1 cellular context compared by ENCODE assay signal in genomic region chr2:206085742-206086445, GRCh38.
A peak's percentile ranks its signal among the peaks of the same experiment; 100 is the strongest.
TF ChIP-seq lines count a peak whose summit lies in the region.

Gene INO80D, minus strand, starts transcription at chr2:206086174. Its CDS starts 23,158 bp downstream, at chr2:206063016.

TF ChIP-seq in HepG2, 621 proteins besides CTCF, POLR2A, EP300 and RAD21 (continued from another document and continues in another):
- TF ChIP-seq, protein P1, sequence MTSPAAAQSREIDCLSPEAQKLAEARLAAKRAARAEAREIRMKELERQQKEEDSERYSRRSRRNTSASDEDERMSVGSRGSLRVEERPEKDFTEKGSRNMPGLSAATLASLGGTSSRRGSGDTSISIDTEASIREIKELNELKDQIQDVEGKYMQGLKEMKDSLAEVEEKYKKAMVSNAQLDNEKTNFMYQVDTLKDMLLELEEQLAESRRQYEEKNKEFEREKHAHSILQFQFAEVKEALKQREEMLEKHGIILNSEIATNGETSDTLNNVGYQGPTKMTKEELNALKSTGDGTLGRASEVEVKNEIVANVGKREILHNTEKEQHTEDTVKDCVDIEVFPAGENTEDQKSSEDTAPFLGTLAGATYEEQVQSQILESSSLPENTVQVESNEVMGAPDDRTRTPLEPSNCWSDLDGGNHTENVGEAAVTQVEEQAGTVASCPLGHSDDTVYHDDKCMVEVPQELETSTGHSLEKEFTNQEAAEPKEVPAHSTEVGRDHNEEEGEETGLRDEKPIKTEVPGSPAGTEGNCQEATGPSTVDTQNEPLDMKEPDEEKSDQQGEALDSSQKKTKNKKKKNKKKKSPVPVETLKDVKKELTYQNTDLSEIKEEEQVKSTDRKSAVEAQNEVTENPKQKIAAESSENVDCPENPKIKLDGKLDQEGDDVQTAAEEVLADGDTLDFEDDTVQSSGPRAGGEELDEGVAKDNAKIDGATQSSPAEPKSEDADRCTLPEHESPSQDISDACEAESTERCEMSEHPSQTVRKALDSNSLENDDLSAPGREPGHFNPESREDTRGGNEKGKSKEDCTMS (CRISPR knock-in tag; conservative IDR thresholded peaks at IDR 0.05): no peak
- no peak for TF ChIP-seq ZNF180 (CRISPR knock-in tag; IDR thresholded peaks at IDR 0.05; ENCODE audit: borderline replicate concordance, low read depth)
- TF ChIP-seq ZNF839 (CRISPR knock-in tag; IDR thresholded peaks at IDR 0.05; ENCODE audit: borderline replicate concordance): no peak
- TF ChIP-seq MXD1 (CRISPR knock-in tag; IDR thresholded peaks at IDR 0.05): no peak
- TF ChIP-seq, protein P2, sequence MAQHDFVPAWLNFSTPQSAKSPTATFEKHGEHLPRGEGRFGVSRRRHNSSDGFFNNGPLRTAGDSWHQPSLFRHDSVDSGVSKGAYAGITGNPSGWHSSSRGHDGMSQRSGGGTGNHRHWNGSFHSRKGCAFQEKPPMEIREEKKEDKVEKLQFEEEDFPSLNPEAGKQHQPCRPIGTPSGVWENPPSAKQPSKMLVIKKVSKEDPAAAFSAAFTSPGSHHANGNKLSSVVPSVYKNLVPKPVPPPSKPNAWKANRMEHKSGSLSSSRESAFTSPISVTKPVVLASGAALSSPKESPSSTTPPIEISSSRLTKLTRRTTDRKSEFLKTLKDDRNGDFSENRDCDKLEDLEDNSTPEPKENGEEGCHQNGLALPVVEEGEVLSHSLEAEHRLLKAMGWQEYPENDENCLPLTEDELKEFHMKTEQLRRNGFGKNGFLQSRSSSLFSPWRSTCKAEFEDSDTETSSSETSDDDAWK (CRISPR knock-in tag; IDR thresholded peaks at IDR 0.05): no peak
- no peak for TF ChIP-seq NR0B2 (CRISPR knock-in tag; IDR thresholded peaks at IDR 0.05)
- no peak for TF ChIP-seq ZNF20 (CRISPR knock-in tag; IDR thresholded peaks at IDR 0.05)
- TF ChIP-seq MBD4 (IDR thresholded peaks at IDR 0.05; ENCODE audit: borderline replicate concordance, low read length): no peak
- TF ChIP-seq IRF1 (CRISPR knock-in tag; IDR thresholded peaks at IDR 0.05; ENCODE audit: low read depth): 0 out of 2 replicates have a peak, but pooled peaks have one; percentile 38
- no peak for TF ChIP-seq NR2F6 (IDR thresholded peaks at IDR 0.05)
- no peak; the same call in 1 of the 2 replicates for TF ChIP-seq NR2F6 (CRISPR knock-in tag; IDR thresholded peaks at IDR 0.05)
- no peak for TF ChIP-seq ZSCAN22 (CRISPR knock-in tag; IDR thresholded peaks at IDR 0.05)
- TF ChIP-seq ZSCAN12 (CRISPR knock-in tag; IDR thresholded peaks at IDR 0.05): no peak
- TF ChIP-seq DR1 (CRISPR knock-in tag; IDR thresholded peaks at IDR 0.05): no peak; the same call in 1 of the 2 replicates
- TF ChIP-seq, protein P3, sequence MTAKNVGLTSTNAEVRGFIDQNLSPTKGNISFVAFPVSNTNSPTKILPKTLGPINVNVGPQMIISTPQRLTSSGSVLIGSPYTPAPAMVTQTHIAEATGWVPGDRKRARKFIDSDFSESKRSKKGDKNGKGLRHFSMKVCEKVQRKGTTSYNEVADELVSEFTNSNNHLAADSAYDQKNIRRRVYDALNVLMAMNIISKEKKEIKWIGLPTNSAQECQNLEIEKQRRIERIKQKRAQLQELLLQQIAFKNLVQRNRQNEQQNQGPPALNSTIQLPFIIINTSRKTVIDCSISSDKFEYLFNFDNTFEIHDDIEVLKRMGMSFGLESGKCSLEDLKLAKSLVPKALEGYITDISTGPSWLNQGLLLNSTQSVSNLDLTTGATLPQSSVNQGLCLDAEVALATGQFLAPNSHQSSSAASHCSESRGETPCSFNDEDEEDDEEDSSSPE (CRISPR knock-in tag; IDR thresholded peaks at IDR 0.05): no peak; the same call in 1 of the 2 replicates
- TF ChIP-seq GLI4 (CRISPR knock-in tag; IDR thresholded peaks at IDR 0.05; ENCODE audit: borderline replicate concordance): no peak
- TF ChIP-seq MAZ (IDR thresholded peaks at IDR 0.05; ENCODE audit: borderline replicate concordance, low read depth, low read length): no peak
- peak; percentile 58; the same call in 1 of the 2 replicates for TF ChIP-seq MAZ (CRISPR knock-in tag; IDR thresholded peaks at IDR 0.05; ENCODE audit: low read depth)
- TF ChIP-seq ZNF660 (CRISPR knock-in tag; IDR thresholded peaks at IDR 0.05; ENCODE audit: borderline replicate concordance, low read depth): no peak
- TF ChIP-seq U2AF2 (IDR thresholded peaks at IDR 0.05; ENCODE audit: low read depth, low read length): no peak
- 0 out of 2 replicates have a peak, but pooled peaks have one; percentile 78 for TF ChIP-seq RARG (CRISPR knock-in tag; IDR thresholded peaks at IDR 0.05; ENCODE audit: low read depth)
- 0 out of 2 replicates have a peak, but pooled peaks have one; percentile 12 for TF ChIP-seq ZNF629 (CRISPR knock-in tag; conservative IDR thresholded peaks at IDR 0.05)
- TF ChIP-seq, protein P4, sequence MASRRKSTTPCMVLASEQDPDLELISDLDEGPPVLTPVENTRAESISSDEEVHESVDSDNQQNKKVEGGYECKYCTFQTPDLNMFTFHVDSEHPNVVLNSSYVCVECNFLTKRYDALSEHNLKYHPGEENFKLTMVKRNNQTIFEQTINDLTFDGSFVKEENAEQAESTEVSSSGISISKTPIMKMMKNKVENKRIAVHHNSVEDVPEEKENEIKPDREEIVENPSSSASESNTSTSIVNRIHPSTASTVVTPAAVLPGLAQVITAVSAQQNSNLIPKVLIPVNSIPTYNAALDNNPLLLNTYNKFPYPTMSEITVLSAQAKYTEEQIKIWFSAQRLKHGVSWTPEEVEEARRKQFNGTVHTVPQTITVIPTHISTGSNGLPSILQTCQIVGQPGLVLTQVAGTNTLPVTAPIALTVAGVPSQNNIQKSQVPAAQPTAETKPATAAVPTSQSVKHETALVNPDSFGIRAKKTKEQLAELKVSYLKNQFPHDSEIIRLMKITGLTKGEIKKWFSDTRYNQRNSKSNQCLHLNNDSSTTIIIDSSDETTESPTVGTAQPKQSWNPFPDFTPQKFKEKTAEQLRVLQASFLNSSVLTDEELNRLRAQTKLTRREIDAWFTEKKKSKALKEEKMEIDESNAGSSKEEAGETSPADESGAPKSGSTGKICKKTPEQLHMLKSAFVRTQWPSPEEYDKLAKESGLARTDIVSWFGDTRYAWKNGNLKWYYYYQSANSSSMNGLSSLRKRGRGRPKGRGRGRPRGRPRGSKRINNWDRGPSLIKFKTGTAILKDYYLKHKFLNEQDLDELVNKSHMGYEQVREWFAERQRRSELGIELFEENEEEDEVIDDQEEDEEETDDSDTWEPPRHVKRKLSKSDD (CRISPR knock-in tag; IDR thresholded peaks at IDR 0.05; ENCODE audit: low read depth): no peak; the same call in 1 of the 2 replicates
- TF ChIP-seq CHD2 (IDR thresholded peaks at IDR 0.05; ENCODE audit: low read depth, low read length): no peak
- TF ChIP-seq ZBTB34 (CRISPR knock-in tag; IDR thresholded peaks at IDR 0.05): no peak
- no peak for TF ChIP-seq TEF (CRISPR knock-in tag; IDR thresholded peaks at IDR 0.05)
- peak; percentile 51; the same call in 1 of the 2 replicates for TF ChIP-seq AHR (CRISPR knock-in tag; IDR thresholded peaks at IDR 0.05)
- TF ChIP-seq, protein P5, sequence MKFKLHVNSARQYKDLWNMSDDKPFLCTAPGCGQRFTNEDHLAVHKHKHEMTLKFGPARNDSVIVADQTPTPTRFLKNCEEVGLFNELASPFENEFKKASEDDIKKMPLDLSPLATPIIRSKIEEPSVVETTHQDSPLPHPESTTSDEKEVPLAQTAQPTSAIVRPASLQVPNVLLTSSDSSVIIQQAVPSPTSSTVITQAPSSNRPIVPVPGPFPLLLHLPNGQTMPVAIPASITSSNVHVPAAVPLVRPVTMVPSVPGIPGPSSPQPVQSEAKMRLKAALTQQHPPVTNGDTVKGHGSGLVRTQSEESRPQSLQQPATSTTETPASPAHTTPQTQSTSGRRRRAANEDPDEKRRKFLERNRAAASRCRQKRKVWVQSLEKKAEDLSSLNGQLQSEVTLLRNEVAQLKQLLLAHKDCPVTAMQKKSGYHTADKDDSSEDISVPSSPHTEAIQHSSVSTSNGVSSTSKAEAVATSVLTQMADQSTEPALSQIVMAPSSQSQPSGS (CRISPR knock-in tag; IDR thresholded peaks at IDR 0.05): no peak
- TF ChIP-seq SPEN (CRISPR knock-in tag; IDR thresholded peaks at IDR 0.05; ENCODE audit: low read depth): peak; percentile 88; the same call in 1 of the 2 replicates
- peak; percentile 77 for TF ChIP-seq TOPORS (CRISPR knock-in tag; IDR thresholded peaks at IDR 0.05)
- no peak for TF ChIP-seq THYN1 (CRISPR knock-in tag; IDR thresholded peaks at IDR 0.05; ENCODE audit: borderline replicate concordance, low read depth)
- peak; percentile 88 for TF ChIP-seq POGK (CRISPR knock-in tag; conservative IDR thresholded peaks at IDR 0.05)
- no peak for TF ChIP-seq CBX2 (IDR thresholded peaks at IDR 0.05; ENCODE audit: low read depth, low read length)
- TF ChIP-seq CBX2 (CRISPR knock-in tag; IDR thresholded peaks at IDR 0.05; ENCODE audit: low read depth): no peak
- TF ChIP-seq ZNF556 (CRISPR knock-in tag; IDR thresholded peaks at IDR 0.05; ENCODE audit: borderline replicate concordance): peak; percentile 76; the same call in 1 of the 2 replicates
- peak; percentile 95 for TF ChIP-seq PHF8 (CRISPR knock-in tag; IDR thresholded peaks at IDR 0.05)
- TF ChIP-seq MZF1 (CRISPR knock-in tag; IDR thresholded peaks at IDR 0.05; ENCODE audit: borderline replicate concordance): no peak
- 0 out of 2 replicates have a peak, but pooled peaks have one; percentile 63 for TF ChIP-seq ESRRA (CRISPR knock-in tag; IDR thresholded peaks at IDR 0.05; ENCODE audit: low read depth)
- TF ChIP-seq, protein P6, sequence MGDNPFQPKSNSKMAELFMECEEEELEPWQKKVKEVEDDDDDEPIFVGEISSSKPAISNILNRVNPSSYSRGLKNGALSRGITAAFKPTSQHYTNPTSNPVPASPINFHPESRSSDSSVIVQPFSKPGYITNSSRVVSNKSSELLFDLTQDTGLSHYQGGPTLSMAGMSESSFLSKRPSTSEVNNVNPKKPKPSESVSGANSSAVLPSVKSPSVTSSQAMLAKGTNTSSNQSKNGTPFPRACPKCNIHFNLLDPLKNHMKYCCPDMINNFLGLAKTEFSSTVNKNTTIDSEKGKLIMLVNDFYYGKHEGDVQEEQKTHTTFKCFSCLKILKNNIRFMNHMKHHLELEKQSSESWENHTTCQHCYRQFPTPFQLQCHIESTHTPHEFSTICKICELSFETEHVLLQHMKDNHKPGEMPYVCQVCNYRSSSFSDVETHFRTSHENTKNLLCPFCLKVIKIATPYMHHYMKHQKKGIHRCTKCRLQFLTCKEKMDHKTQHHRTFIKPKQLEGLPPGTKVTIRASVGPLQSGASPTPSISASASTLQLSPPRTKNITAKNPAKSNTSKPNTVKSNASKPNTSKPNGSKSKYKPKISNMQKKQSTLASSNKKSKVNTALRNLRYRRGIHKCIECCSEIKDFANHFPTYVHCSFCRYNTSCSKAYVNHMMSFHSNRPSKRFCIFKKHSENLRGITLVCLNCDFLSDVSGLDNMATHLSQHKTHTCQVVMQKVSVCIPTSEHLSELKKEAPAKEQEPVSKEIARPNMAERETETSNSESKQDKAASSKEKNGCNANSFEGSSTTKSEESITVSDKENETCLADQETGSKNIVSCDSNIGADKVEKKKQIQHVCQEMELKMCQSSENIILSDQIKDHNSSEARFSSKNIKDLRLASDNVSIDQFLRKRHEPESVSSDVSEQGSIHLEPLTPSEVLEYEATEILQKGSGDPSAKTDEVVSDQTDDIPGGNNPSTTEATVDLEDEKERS (CRISPR knock-in tag; IDR thresholded peaks at IDR 0.05): no peak
- TF ChIP-seq MTA3 (CRISPR knock-in tag; IDR thresholded peaks at IDR 0.05): no peak
- no peak for TF ChIP-seq SRSF4 (IDR thresholded peaks at IDR 0.05; ENCODE audit: low read depth, low read length, poor library complexity, severe bottlenecking)
- TF ChIP-seq ZNF558 (CRISPR knock-in tag; IDR thresholded peaks at IDR 0.05; ENCODE audit: borderline replicate concordance): peak; percentile 70; the same call in 1 of the 2 replicates
